In genomic region chr18:48942086-48942485, GRCh38 we compare ENCODE assay signal across 11 cellular contexts. TPM values are rescaled to one million over a fixed set of nuclear protein-coding genes. Genes with fewer than 3 reads are reported as not detected.
DNase-seq lines count a peak whose midpoint lies in the region; ATAC-seq and TF ChIP-seq lines count a peak whose summit lies in the region.
"Had no signal": no experiment of that assay in that cellular context is flagged by ENCODE, and none has a peak within 500 bp of the region (broad histone marks: within the 10 kb centered on the region; RNA-seq: fewer than 3 reads in every experiment).

No MANE protein-coding gene starts in this region.

- H3K27ac Mint-ChIP-seq in naive thymus-derived CD8-positive, alpha-beta T cell: peak overlapping the region in 9 of 10 donors; percentile 40 to 99 (median 98)
- H3K27ac Mint-ChIP-seq: stimulated activated naive B cell treated with anti-CD40 and anti-IgM and Interleukin-4, amounts not matched to agents 10 μg/mL and 1 μg/mL and 100 μg/mL, for 72 hours had no signal

- H3K9me2 ChIP-seq in Karpas-422 (replicated peaks; ENCODE audit: insufficient read depth, low read length): no peaks in the 10 kb centered on the region

- peak overlapping the region in 9 of 10 donors; percentile 36 to 88 (median 85) for H3K4me3 Mint-ChIP-seq in naive thymus-derived CD8-positive, alpha-beta T cell
- H3K4me3 Mint-ChIP-seq: activated naive CD4-positive, alpha-beta T cell treated with anti-CD3 and anti-CD28 coated beads for 36 hours had no signal

- intact Hi-C loops in heart right ventricle (cut with DNase I): loop anchor here in 7 of 10 donors (5.0 to 10.0 kb wide), 9 partner anchors 95 to 1760 kb away; no protein-coding TSS in a partner anchor
- intact Hi-C loops in cardiac septum (cut with DNase I): loop anchor here (5.0 kb wide), 1 partner anchor 265 kb away; no protein-coding TSS in a partner anchor

- H3K9ac ChIP-seq in Karpas-422 (ENCODE audit: low read length): no peak overlapping the region

- H2AFZ ChIP-seq in Karpas-422 (ENCODE audit: low read length): no peak overlapping the region

- no peaks in the 10 kb centered on the region for H4K20me1 ChIP-seq in Karpas-422 (ENCODE audit: insufficient read depth, low read depth, low read length)

- no peak for DNase-seq in heart right ventricle
- no peak for DNase-seq in cardiac septum (ENCODE audit: low spot score)
- DNase-seq in coronary artery (ENCODE audit: low spot score): no peak
- DNase-seq in naive thymus-derived CD8-positive, alpha-beta T cell: no peak
- DNase-seq in Ammon's horn (ENCODE audit: low spot score): no peak
- DNase-seq in Karpas-422: no peak
- no peak for DNase-seq in NCI-H2081 (lab: John Stamatoyannopoulos, UW)
- DNase-seq: activated naive CD4-positive, alpha-beta T cell treated with anti-CD3 and anti-CD28 coated beads for 36 hours; NCI-H1436 treated with DMSO at 0.1 percent for 48 hours; stimulated activated naive B cell treated with anti-CD40 and anti-IgM and Interleukin-4, amounts not matched to agents 10 μg/mL and 1 μg/mL and 100 μg/mL, for 72 hours had no signal

- peaks cover 0 to 20% (median 0%) of the 10 kb centered on the region in 5 donors for H3K27me3 Mint-ChIP-seq in naive thymus-derived CD8-positive, alpha-beta T cell
- H3K27me3 Mint-ChIP-seq: stimulated activated naive B cell treated with anti-CD40 and anti-IgM and Interleukin-4, amounts not matched to agents 10 μg/mL and 1 μg/mL and 100 μg/mL, for 72 hours had no signal

- H3K9me3 ChIP-seq in heart right ventricle: no peaks in the 10 kb centered on the region
- H3K9me3 ChIP-seq in Karpas-422 (ENCODE audit: low read length): no peaks in the 10 kb centered on the region

- ATAC-seq in heart right ventricle (no peak), HG03342 (IDR thresholded peaks at IDR 0.05; ENCODE audit: unreplicated experiment) (no peak)
- no peak for ATAC-seq in naive thymus-derived CD8-positive, alpha-beta T cell
- ATAC-seq: stimulated activated naive B cell treated with anti-CD40 and anti-IgM and Interleukin-4, amounts not matched to agents 10 μg/mL and 1 μg/mL and 100 μg/mL, for 72 hours had no signal

- H3K4me3 ChIP-seq in heart right ventricle: peak overlapping the region in 3 of 10 donors; percentile 1 to 94 (median 92)
- H3K4me3 ChIP-seq in coronary artery: peak overlapping the region; percentile 90
- H3K4me3 ChIP-seq in Karpas-422 (ENCODE audit: low read length): no peak overlapping the region

- TF ChIP-seq CTCF in heart right ventricle (IDR thresholded peaks at IDR 0.05) (no peak), coronary artery (IDR thresholded peaks at IDR 0.05) (no peak)

- no peaks in the 10 kb centered on the region for H3K27me3 ChIP-seq in heart right ventricle
- H3K27me3 ChIP-seq in Karpas-422 (ENCODE audit: low read length): no peaks in the 10 kb centered on the region; the same call in 1 of the 2 replicates

- peaks cover 56 to 100% (median 99%) of the 10 kb centered on the region in 9 donors for H3K4me1 ChIP-seq in heart right ventricle
- 0 out of 2 replicates have a peak, but pooled peaks cover 2% of the 10 kb centered on the region for H3K4me1 ChIP-seq in Karpas-422 (ENCODE audit: low read length)

- H3K27ac ChIP-seq in heart right ventricle (peak overlapping the region in 6 of 10 donors; percentile 41 to 99 (median 90)), coronary artery (peak overlapping the region; percentile 94 to 98), Karpas-422 (ENCODE audit: low read length) (no peak overlapping the region)

- POLR2A ChIA-PET in naive thymus-derived CD8-positive, alpha-beta T cell (lab: Charles Lee): interaction anchor here (1.2 to 3.2 kb wide), 3 partner anchors 10 to 40 kb away, joined by 3 to 71 read pairs (median 35); partner anchors contain the start of gene SMAD7

- H3K36me3 ChIP-seq in heart right ventricle (peaks cover 0 to 73% (median 0%) of the 10 kb centered on the region in 9 donors), Karpas-422 (ENCODE audit: insufficient read depth, low read length) (no peaks in the 10 kb centered on the region)

- no peaks in the 10 kb centered on the region for H3K9me3 Mint-ChIP-seq in naive thymus-derived CD8-positive, alpha-beta T cell
- H3K9me3 Mint-ChIP-seq: activated naive CD4-positive, alpha-beta T cell treated with anti-CD3 and anti-CD28 coated beads for 36 hours; stimulated activated naive B cell treated with anti-CD40 and anti-IgM and Interleukin-4, amounts not matched to agents 10 μg/mL and 1 μg/mL and 100 μg/mL, for 72 hours had no signal

- peaks cover 0 to 2% (median 0%) of the 10 kb centered on the region in 3 donors for H3K36me3 Mint-ChIP-seq in naive thymus-derived CD8-positive, alpha-beta T cell

- no peaks in the 10 kb centered on the region for H3K79me2 ChIP-seq in Karpas-422 (ENCODE audit: low read length)

- H3K4me1 Mint-ChIP-seq in naive thymus-derived CD8-positive, alpha-beta T cell: peaks cover 33 to 96% (median 90%) of the 10 kb centered on the region in 4 donors

- no peak overlapping the region for H3K4me2 ChIP-seq in Karpas-422 (ENCODE audit: low read depth, low read length, poor library complexity, severe bottlenecking)

- WGBS in heart right ventricle, 2 donors: 45 to 56% methylated on average over 8 of the region's 8 CpGs

RNA-seq across cellular contexts. Expression of gene SMAD7, which starts 8.7 kb away (rescaled TPM):
- total RNA-seq in heart right ventricle: 10 to 100 TPM; 15.4 to 28.6 (median 19.9) TPM
- 10 to 100 TPM in 1 of 2 donors, 1 to 10 TPM in 1; 6.7 to 18.7 TPM for polyA plus RNA-seq in heart right ventricle
- 42.4 TPM for total RNA-seq in cardiac septum
- total RNA-seq in naive thymus-derived CD8-positive, alpha-beta T cell: 10 to 100 TPM; 30.9 to 32.5 TPM
- polyA plus RNA-seq in naive thymus-derived CD8-positive, alpha-beta T cell: 1 to 10 TPM; 2.3 to 4.9 (median 4.8) TPM
- 1.3 and 2.1 TPM in 2 replicates for total RNA-seq in Karpas-422 (2014; rRNA removed; shearing (Covaris generic); ENCODE audit: low replicate concordance)
